ENCODE assay signal across 8 cellular contexts in the genomic region with DNA sequence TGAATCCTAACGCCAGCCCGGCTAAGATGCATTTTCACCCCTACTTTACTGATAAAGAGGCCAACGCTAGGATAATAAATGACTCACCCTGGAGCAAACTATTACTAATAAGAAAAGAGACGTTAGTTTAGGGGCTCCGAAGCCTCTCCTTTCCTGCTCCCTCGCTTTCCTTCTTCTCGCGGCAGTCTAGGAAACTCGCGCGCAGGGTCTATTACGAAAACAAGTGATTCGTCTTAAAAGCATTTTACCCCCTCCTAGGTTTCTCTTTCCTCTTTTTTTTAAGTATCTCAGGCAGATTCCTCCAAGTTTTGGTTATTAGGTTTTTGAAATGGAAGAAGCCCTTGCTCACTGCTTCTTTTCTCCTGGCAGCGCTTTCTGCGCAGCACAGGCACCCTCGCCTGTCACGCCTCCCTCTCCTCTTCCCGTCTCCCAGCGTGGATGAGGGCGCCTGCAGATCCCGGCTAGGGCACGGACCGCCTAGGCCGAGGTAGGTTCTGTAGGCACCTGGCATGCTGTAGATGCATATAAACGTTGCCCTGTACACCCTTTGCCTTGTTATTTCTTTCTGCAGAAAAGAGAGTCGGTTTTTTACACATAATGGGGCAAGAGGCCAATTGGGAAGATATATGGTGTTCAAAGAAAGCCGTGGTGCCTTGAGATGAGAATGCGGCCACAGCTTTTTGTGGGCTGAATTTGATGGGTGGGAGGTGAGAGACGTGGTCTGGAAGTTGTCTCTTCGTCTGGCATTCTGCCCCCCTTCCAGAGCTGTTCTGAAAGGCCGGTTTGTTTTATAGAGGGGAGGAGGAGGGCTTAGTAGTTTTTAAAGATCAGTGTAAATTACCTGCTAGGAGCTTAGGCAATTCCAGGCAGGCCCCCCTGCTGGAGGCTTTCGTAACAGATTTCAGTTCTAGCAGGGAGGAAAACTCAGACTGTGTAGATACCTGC. TPM values are rescaled to one million over a fixed set of nuclear protein-coding genes. Genes with fewer than 3 reads are reported as not detected.
DNase-seq lines count a peak whose midpoint lies in the region; ATAC-seq and TF ChIP-seq lines count a peak whose summit lies in the region.

No MANE protein-coding gene starts in this region.

- no peaks in the 10 kb centered on the region for H3K36me3 ChIP-seq in Peyer's patch
- no peaks in the 10 kb centered on the region for H3K36me3 ChIP-seq in subcutaneous abdominal adipose tissue (ENCODE audit: control insufficient read depth in 5 of 5, insufficient read depth in 5 of 5, low read length in 5 of 5)

- H3K27me3 ChIP-seq in Peyer's patch (no peaks in the 10 kb centered on the region), subcutaneous abdominal adipose tissue (ENCODE audit: control insufficient read depth in 5 of 5, insufficient read depth in 4 of 5, low read length in 5 of 5) (no peaks in the 10 kb centered on the region)

- peak overlapping the region; percentile 57 to 77 (median 73) for H3K4me3 ChIP-seq in Peyer's patch
- H3K4me3 ChIP-seq in subcutaneous abdominal adipose tissue (ENCODE audit: low read depth in 1 of 5, low read length in 5 of 5), result peak overlapping the region; percentile 77 to 85 (median 79)

- H3K4me1 ChIP-seq in Peyer's patch (peaks cover 0 to 22% (median 3%) of the 10 kb centered on the region in 4 donors), subcutaneous abdominal adipose tissue (ENCODE audit: control insufficient read depth in 5 of 5, insufficient read depth in 5 of 5, low read length in 5 of 5) (peaks cover 2 to 24% (median 19%) of the 10 kb centered on the region in 5 donors)

- H3K27ac ChIP-seq in Peyer's patch, result peak overlapping the region; percentile 61 to 89 (median 72)
- H3K27ac ChIP-seq in subcutaneous abdominal adipose tissue (ENCODE audit: low read depth, low read length), result peak overlapping the region; percentile 46

- no peak for ATAC-seq in GM21447 (IDR thresholded peaks at IDR 0.05; ENCODE audit: unreplicated experiment)

- TF ChIP-seq POLR2A in Peyer's patch (IDR thresholded peaks at IDR 0.05), result no peak

- H3K9ac ChIP-seq in subcutaneous abdominal adipose tissue (ENCODE audit: low read length in 5 of 5), result peak overlapping the region; percentile 10 to 76 (median 62)

- peak; percentile 22 for DNase-seq in activated CD4-positive, alpha-beta T cell treated with anti-CD3 and anti-CD28 coated beads for 48 hours
- DNase-seq in activated CD4-positive, alpha-beta T cell treated with anti-CD3 and anti-CD28 coated beads, Interleukin-2, amount 50 U/mL, for 4 hours, result no peak
- DNase-seq in HPDE6-E6E7 (ENCODE audit: extremely low spot score) (peak; percentile 52), Peyer's patch (peak in 2 of 3 donors; percentile 65 to 70), dedifferentiated amniotic fluid mesenchymal stem cell (ENCODE audit: extremely low spot score) (peak; percentile 63), left kidney (ENCODE audit: low read depth, low spot score) (peak; percentile 79)

- peak in 3 of 6 experiments; percentile 39 to 41 (median 41) for TF ChIP-seq CTCF in Peyer's patch (IDR thresholded peaks at IDR 0.05)

- H3K9me3 ChIP-seq in Peyer's patch, result no peaks in the 10 kb centered on the region
- H3K9me3 ChIP-seq in subcutaneous abdominal adipose tissue (ENCODE audit: control insufficient read depth in 5 of 5, low read length in 5 of 5), result no peaks in the 10 kb centered on the region

RNA-seq across cellular contexts. Expression of a gene that starts 1.0 kb away (rescaled TPM):
- 10 to 100 TPM; 38.8 to 68.1 (median 53.5) TPM for total RNA-seq in Peyer's patch

Comparison
In these comparisons a context has a peak if more than half of its experiments do, and no peak if none do; other contexts are left out.
1. DNase-seq: peak in activated CD4-positive, alpha-beta T cell treated with anti-CD3 and anti-CD28 coated beads for 48 hours (single experiment), HPDE6-E6E7 (single experiment), Peyer's patch (2 of 3), dedifferentiated amniotic fluid mesenchymal stem cell (single experiment) and left kidney (single experiment); none in activated CD4-positive, alpha-beta T cell treated with anti-CD3 and anti-CD28 coated beads, Interleukin-2, amount 50 U/mL, for 4 hours (0 of 2).